In genomic region chr4:25096553-25097443, GRCh38 we compare ENCODE assay signal across 21 cellular contexts.
"Had no signal": no experiment of that assay in that cellular context is flagged by ENCODE, and none has a peak within 500 bp of the region (broad histone marks: within the 10 kb centered on the region; RNA-seq: fewer than 3 reads in every experiment).

No MANE protein-coding gene starts in this region.

- H3K4me1 ChIP-seq: lower lobe of right lung had no signal

- FAIRE-seq: frontal cortex, TTC549 had no signal

- H3K27ac ChIP-seq: brain microvascular endothelial cell, epithelial cell of prostate, lower lobe of right lung, skin epidermis, suprapubic skin had no signal

- H3K36me3 ChIP-seq: brain microvascular endothelial cell, heart right ventricle, lower lobe of right lung, suprapubic skin had no signal

- H3K4me3 Mint-ChIP-seq: activated B cell treated with CpG ODN at 0.5 μM for 24 hours; activated CD8-positive, alpha-beta T cell treated with anti-CD3 and anti-CD28 coated beads, Interleukin-2, amount 10 ng/mL, durations not matched to agents 7 days and 5 days; activated naive CD8-positive, alpha-beta T cell treated with anti-CD3 and anti-CD28 coated beads, Interleukin-2, amount 10 ng/mL, durations not matched to agents 7 days and 5 days; activated T-helper 1 cell treated with anti-CD3 and anti-CD28 coated beads, Interleukin-12 subunit alpha, Interleukin-12 subunit beta, Interleukin-2, Interleukin-4 antibody, amounts not matched to agents 30 ng/mL and 10 ng/mL and 1 ng/mL, durations not matched to agents 14 hours and 24 hours and 36 hours; effector memory CD8-positive, alpha-beta T cell; mesothelial cell of epicardium; naive thymus-derived CD4-positive, alpha-beta T cell; stimulated activated naive CD8-positive, alpha-beta T cell treated with anti-CD3 and anti-CD28 coated beads, Interleukin-15, Interleukin-2, amounts not matched to agents 100 ng/mL and 50 ng/mL, for 24 hours; T-helper 17 cell; type B pancreatic cell had no signal

- H3K27me3 ChIP-seq: brain microvascular endothelial cell, heart right ventricle, suprapubic skin had no signal

- H3K27ac Mint-ChIP-seq: activated B cell treated with CpG ODN at 0.5 μM for 24 hours; activated CD8-positive, alpha-beta T cell treated with anti-CD3 and anti-CD28 coated beads, Interleukin-2, amount 10 ng/mL, durations not matched to agents 7 days and 5 days; activated naive CD8-positive, alpha-beta T cell treated with anti-CD3 and anti-CD28 coated beads, Interleukin-2, amount 10 ng/mL, durations not matched to agents 7 days and 5 days; activated T-helper 1 cell treated with anti-CD3 and anti-CD28 coated beads, Interleukin-12 subunit alpha, Interleukin-12 subunit beta, Interleukin-2, Interleukin-4 antibody, amounts not matched to agents 30 ng/mL and 10 ng/mL and 1 ng/mL, durations not matched to agents 14 hours and 24 hours and 36 hours; effector memory CD8-positive, alpha-beta T cell; mesothelial cell of epicardium; naive thymus-derived CD4-positive, alpha-beta T cell; stimulated activated naive CD8-positive, alpha-beta T cell treated with anti-CD3 and anti-CD28 coated beads, Interleukin-15, Interleukin-2, amounts not matched to agents 100 ng/mL and 50 ng/mL, for 24 hours; T-helper 17 cell; type B pancreatic cell had no signal

- ATAC-seq: activated CD8-positive, alpha-beta T cell treated with anti-CD3 and anti-CD28 coated beads, Interleukin-2, amount 10 ng/mL, durations not matched to agents 7 days and 5 days; effector memory CD8-positive, alpha-beta T cell; lower lobe of right lung; naive thymus-derived CD4-positive, alpha-beta T cell; T-helper 17 cell had no signal

- H3K27me3 Mint-ChIP-seq: activated naive CD8-positive, alpha-beta T cell treated with anti-CD3 and anti-CD28 coated beads, Interleukin-2, amount 10 ng/mL, durations not matched to agents 7 days and 5 days; type B pancreatic cell had no signal

- H3K4me1 Mint-ChIP-seq: activated B cell treated with CpG ODN at 0.5 μM for 24 hours, T-helper 17 cell had no signal

- H3K4me3 ChIP-seq: heart right ventricle, lower lobe of right lung, skin epidermis, suprapubic skin had no signal

- H3K9me3 ChIP-seq: lower lobe of right lung, suprapubic skin had no signal

- DNase-seq: activated B cell treated with CpG ODN at 0.5 μM for 24 hours; activated CD4-positive, alpha-beta T cell treated with anti-CD3 and anti-CD28 coated beads for 48 hours; activated CD8-positive, alpha-beta T cell treated with anti-CD3 and anti-CD28 coated beads, Interleukin-2, amount 10 ng/mL, durations not matched to agents 7 days and 5 days; activated naive CD8-positive, alpha-beta T cell treated with anti-CD3 and anti-CD28 coated beads, Interleukin-2, amount 10 ng/mL, durations not matched to agents 7 days and 5 days; anterior cingulate cortex; brain microvascular endothelial cell; dermis blood vessel endothelial cell; effector memory CD8-positive, alpha-beta T cell; lower lobe of right lung; naive thymus-derived CD4-positive, alpha-beta T cell; T-helper 17 cell had no signal
